9 cellular contexts compared by ENCODE assay signal in genomic region chr1:212980123-212980800, GRCh38. TPM values are rescaled to one million over a fixed set of nuclear protein-coding genes. Genes with fewer than 3 reads are reported as not detected.
DNase-seq lines count a peak whose midpoint lies in the region; ATAC-seq and TF ChIP-seq lines count a peak whose summit lies in the region.
"Had no signal": no experiment of that assay in that cellular context is flagged by ENCODE, and none has a peak within 500 bp of the region (broad histone marks: within the 10 kb centered on the region; RNA-seq: fewer than 3 reads in every experiment).

No MANE protein-coding gene starts in this region.

- H3F3A ChIP-seq in neural progenitor cell (ENCODE audit: low read depth) = peaks cover 12% of the 10 kb centered on the region

- H3K27me3 ChIP-seq in MG63 (no peaks in the 10 kb centered on the region), esophagus muscularis mucosa (no peaks in the 10 kb centered on the region), neural progenitor cell (no peaks in the 10 kb centered on the region)

- H3K27me3 Mint-ChIP-seq in neural progenitor cell (ENCODE audit: insufficient read depth, low read depth) = peaks cover 2% of the 10 kb centered on the region

- peak overlapping the region; percentile 17 for H3K4me3 Mint-ChIP-seq in neural progenitor cell

- 0 out of 3 replicates have a peak, but pooled peaks have one; percentile 18 for TF ChIP-seq CTCF in GM12872 (IDR thresholded peaks at IDR 0.05; ENCODE audit: insufficient read depth, low read depth, low read length)
- no peak for TF ChIP-seq CTCF in esophagus muscularis mucosa (IDR thresholded peaks at IDR 0.05)
- TF ChIP-seq CTCF in neural progenitor cell (IDR thresholded peaks at IDR 0.05) = peak; percentile 28

- peak overlapping the region; percentile 50 for H3K4me2 ChIP-seq in neural progenitor cell

- H3K36me3 ChIP-seq in MG63 (no peaks in the 10 kb centered on the region), esophagus muscularis mucosa (no peaks in the 10 kb centered on the region), neural progenitor cell (no peaks in the 10 kb centered on the region)

- 77% methylated on average over 7 of the region's 7 CpGs for WGBS in esophagus muscularis mucosa

- intact Hi-C loops in esophagus muscularis mucosa (cut with DNase I) = no loop called here

- H3K4me3 ChIP-seq in MG63 (no peak overlapping the region), esophagus muscularis mucosa (no peak overlapping the region), neural progenitor cell (no peak overlapping the region)

- ATAC-seq in HG03442 (IDR thresholded peaks at IDR 0.05; ENCODE audit: unreplicated experiment) = no peak

- no peak overlapping the region for H2AFZ ChIP-seq in neural progenitor cell (replicated peaks)

- peaks cover 40% of the 10 kb centered on the region for H3K4me1 Mint-ChIP-seq in neural progenitor cell

- H3K9me3 ChIP-seq in MG63 = no peaks in the 10 kb centered on the region
- H3K9me3 ChIP-seq in esophagus muscularis mucosa = no peaks in the 10 kb centered on the region
- H3K9me3 ChIP-seq in neural progenitor cell (ENCODE audit: low read depth) = no peaks in the 10 kb centered on the region

- peaks cover 15% of the 10 kb centered on the region for H3K36me3 Mint-ChIP-seq in neural progenitor cell

- no peak for TF ChIP-seq POLR2A in esophagus muscularis mucosa (IDR thresholded peaks at IDR 0.05; ENCODE audit: low read depth)

- H4K20me1 ChIP-seq in neural progenitor cell (ENCODE audit: low read depth) = no peaks in the 10 kb centered on the region

- DNase-seq in MG63 (peak; percentile 14), esophagus muscularis mucosa (ENCODE audit: extremely low spot score) (no peak), neural progenitor cell (ENCODE audit: low spot score) (peak; percentile 76), cerebellum (ENCODE audit: low spot score) (no peak), NCI-H524 treated with DMSO at 0.1 percent for 48 hours (lab: John Stamatoyannopoulos, UW) (no peak), NOMO-1 treated with dmso at 0.1 percent for 144 hours (lab: John Stamatoyannopoulos, UW; ENCODE audit: unreplicated experiment) (no peak)
- DNase-seq: activated T-cell treated with anti-CD3 and anti-CD28 coated beads, Interleukin-2, amount 50 U/mL, for 1 hour had no signal

- peaks cover 30 to 39% (median 36%) of the 10 kb centered on the region in 4 donors for H3K4me1 ChIP-seq in esophagus muscularis mucosa
- peaks cover 22% of the 10 kb centered on the region for H3K4me1 ChIP-seq in neural progenitor cell

- H3K27ac Mint-ChIP-seq in neural progenitor cell = peak overlapping the region; percentile 92

- H3K79me2 ChIP-seq in neural progenitor cell (ENCODE audit: low read depth) = no peaks in the 10 kb centered on the region

- no peaks in the 10 kb centered on the region for H3K9me3 Mint-ChIP-seq in neural progenitor cell

- H3K27ac ChIP-seq in esophagus muscularis mucosa (replicated peaks in 1 of 4) = peak overlapping the region; percentile 53 to 69 (median 65)
- H3K27ac ChIP-seq in neural progenitor cell = peak overlapping the region; percentile 7

- TF ChIP-seq EP300 in esophagus muscularis mucosa (IDR thresholded peaks at IDR 0.05) = no peak

- H3K9ac ChIP-seq in neural progenitor cell = no peak overlapping the region

RNA-seq across cellular contexts. Expression of gene VASH2, which starts 29.9 kb away (rescaled TPM):
- not detected in 2 replicates for total RNA-seq in MG63 (2014; rRNA removed; shearing (Covaris generic); ENCODE audit: low replicate concordance)
- total RNA-seq in esophagus muscularis mucosa (1 to 10 TPM; 1.9 to 8.3 (median 2.6) TPM), neural progenitor cell (ENCODE audit: low replicate concordance) (5.2 and 10.7 TPM in 2 replicates), cerebellum (52.3 TPM)

RNA-seq across cellular contexts. Expression of gene ANGEL2, which starts 35.4 kb away (rescaled TPM):
- total RNA-seq in MG63 (2014; rRNA removed; shearing (Covaris generic); ENCODE audit: low replicate concordance) = 36.7 and 65.3 TPM in 2 replicates
- total RNA-seq in esophagus muscularis mucosa (10 to 100 TPM; 24.4 to 46.1 (median 34.8) TPM), neural progenitor cell (ENCODE audit: low replicate concordance) (70.6 and 101 TPM in 2 replicates), cerebellum (71.0 TPM)

Comparison
In these comparisons a context has a peak if more than half of its experiments do, and no peak if none do; other contexts are left out.
1. CTCF ChIP-seq: peak in GM12872 (single experiment) and neural progenitor cell (single experiment); none in esophagus muscularis mucosa (0 of 3).
2. DNase-seq: peak in MG63 (single experiment) and neural progenitor cell (single experiment); none in esophagus muscularis mucosa (single experiment), cerebellum (single experiment), NCI-H524 treated with DMSO at 0.1 percent for 48 hours (single experiment) and NOMO-1 treated with dmso at 0.1 percent for 144 hours (single experiment).